In the genomic region with DNA sequence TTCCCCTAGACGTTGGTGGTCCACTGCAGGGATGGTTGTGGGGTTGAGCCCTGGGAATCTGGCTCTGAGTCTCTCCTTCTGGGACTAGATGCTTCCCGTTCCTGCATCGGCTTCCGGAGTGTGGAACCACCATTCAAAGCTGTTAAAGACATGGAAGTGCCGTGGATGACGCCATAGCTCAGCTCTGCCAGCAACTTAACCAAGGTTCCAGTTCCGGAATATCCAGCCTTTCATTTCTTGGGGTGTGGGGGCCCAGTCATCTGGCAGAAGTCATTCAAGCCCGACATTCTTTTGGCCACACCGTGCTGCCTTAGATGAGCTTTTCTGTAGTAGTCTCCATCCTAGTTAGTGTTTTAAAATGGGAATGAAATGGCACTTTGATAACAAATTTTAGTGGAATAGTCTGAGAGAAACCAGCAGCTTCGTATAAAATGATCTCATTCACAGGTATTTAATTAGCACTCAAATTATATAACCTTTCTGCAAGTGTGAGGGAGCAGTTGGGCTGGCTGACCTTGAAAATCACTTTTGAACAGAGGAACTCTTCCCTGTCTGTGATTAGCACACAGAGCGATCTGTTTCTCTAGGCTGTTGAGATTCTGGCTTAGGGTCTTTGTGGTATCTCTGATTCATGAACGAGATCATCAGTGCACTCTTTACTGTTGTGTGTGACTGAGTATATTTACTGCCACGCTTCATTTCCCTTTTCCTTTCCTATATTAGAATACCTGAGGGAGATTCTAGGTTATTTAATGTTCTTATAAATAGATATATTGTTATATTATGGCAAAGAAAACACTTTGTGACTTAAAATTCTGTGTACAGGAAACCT, we compare ENCODE assay signal across 32 cellular contexts. TPM values are rescaled to one million over a fixed set of nuclear protein-coding genes. Genes with fewer than 3 reads are reported as not detected.
DNase-seq lines count a peak whose midpoint lies in the region; ATAC-seq and TF ChIP-seq lines count a peak whose summit lies in the region.
"Had no signal": no experiment of that assay in that cellular context is flagged by ENCODE, and none has a peak within 500 bp of the region (broad histone marks: within the 10 kb centered on the region; RNA-seq: fewer than 3 reads in every experiment).

No MANE protein-coding gene starts in this region.

- H3K9me3 ChIP-seq in GM23248 (ENCODE audit: low read depth): no peaks in the 10 kb centered on the region
- H3K9me3 ChIP-seq: gastrocnemius medialis, lower lobe of right lung, prostate gland, upper lobe of right lung had no signal

- peaks cover 38% of the 10 kb centered on the region for H3K79me2 ChIP-seq in GM23248 (ENCODE audit: insufficient read depth)

- peaks cover 6% of the 10 kb centered on the region for H3F3A ChIP-seq in GM23248 (ENCODE audit: insufficient read depth)

- H3K9me2 ChIP-seq in GM23248 (ENCODE audit: insufficient read depth): no peaks in the 10 kb centered on the region

- peaks cover 52% of the 10 kb centered on the region for H3K4me1 Mint-ChIP-seq in CD14-positive monocyte
- peaks cover 9% of the 10 kb centered on the region for H3K4me1 Mint-ChIP-seq in activated T-helper 2 cell treated with anti-CD3 and anti-CD28 coated beads, Interferon-gamma antibody, Interleukin-2, Interleukin-4, amounts not matched to agents 10 μg/mL and 5 μg/mL and 100 μg/mL, durations not matched to agents 14 hours and 24 hours and 36 hours (ENCODE audit: low read depth)
- H3K4me1 Mint-ChIP-seq in T-helper 2 cell treated with Interferon-gamma antibody and Interleukin-4, amounts not matched to agents 5 μg/mL and 100 μg/mL, for 36 hours (ENCODE audit: low read depth): peaks cover 6% of the 10 kb centered on the region

- H3K27me3 ChIP-seq in GM23248 (replicated peaks; ENCODE audit: insufficient read depth): no peaks in the 10 kb centered on the region
- H3K27me3 ChIP-seq: gastrocnemius medialis, upper lobe of right lung had no signal

- H3K4me1 ChIP-seq in GM23248 (ENCODE audit: insufficient read depth): peaks cover 6% of the 10 kb centered on the region

- H3K27ac ChIP-seq in GM23248 (no peak overlapping the region), angular gyrus (ENCODE audit: low read depth, low read length) (peak overlapping the region; percentile 22)
- H3K27ac ChIP-seq: coronary artery, HL-60, lower lobe of right lung, prostate gland, skin epidermis, upper lobe of right lung had no signal

- H2AFZ ChIP-seq in GM23248: no peak overlapping the region

- H3K9me3 Mint-ChIP-seq in CD14-positive monocyte: peaks cover 0 to 14% (median 6%) of the 10 kb centered on the region in 7 donors
- H3K9me3 Mint-ChIP-seq in activated T-helper 2 cell treated with anti-CD3 and anti-CD28 coated beads, Interferon-gamma antibody, Interleukin-2, Interleukin-4, amounts not matched to agents 10 μg/mL and 5 μg/mL and 100 μg/mL, durations not matched to agents 14 hours and 24 hours and 36 hours: no peaks in the 10 kb centered on the region
- H3K9me3 Mint-ChIP-seq in T-helper 2 cell treated with Interferon-gamma antibody and Interleukin-4, amounts not matched to agents 5 μg/mL and 100 μg/mL, for 36 hours: no peaks in the 10 kb centered on the region
- H3K9me3 Mint-ChIP-seq: CD8-positive, alpha-beta T cell; effector memory CD8-positive, alpha-beta T cell; neural crest cell; T-cell had no signal

- no peak for ATAC-seq in HG03095 (IDR thresholded peaks at IDR 0.05; ENCODE audit: unreplicated experiment)
- ATAC-seq: CD8-positive, alpha-beta T cell; effector memory CD8-positive, alpha-beta T cell; esophagus mucosa; T-cell had no signal

- no peak overlapping the region for H3K4me2 ChIP-seq in GM23248 (ENCODE audit: unreplicated experiment)

- DNase-seq in CD14-positive monocyte (ENCODE audit: low spot score) (no peak), GM23248 (peak; percentile 25), kidney glomerular epithelial cell (lab: John Stamatoyannopoulos, UW) (peak; percentile 29), NCI-H524 treated with DMSO at 0.1 percent for 48 hours (lab: John Stamatoyannopoulos, UW) (no peak)
- DNase-seq in activated T-helper 2 cell treated with anti-CD3 and anti-CD28 coated beads, Interferon-gamma antibody, Interleukin-2, Interleukin-4, amounts not matched to agents 10 μg/mL and 5 μg/mL and 100 μg/mL, durations not matched to agents 14 hours and 24 hours and 36 hours (ENCODE audit: low spot score): no peak
- no peak for DNase-seq in T-helper 2 cell treated with Interferon-gamma antibody and Interleukin-4, amounts not matched to agents 5 μg/mL and 100 μg/mL, for 36 hours (ENCODE audit: low spot score)
- DNase-seq: activated CD4-positive, alpha-beta T cell treated with anti-CD3 and anti-CD28 coated beads for 1 hour; activated gamma-delta T cell treated with Interleukin-2 at 50 U/mL for 16 hours; activated T-cell treated with anti-CD3 and anti-CD28 coated beads, Interleukin-2, amount 50 U/mL, for 1 hour; CD8-positive, alpha-beta T cell; DMS 273 treated with DMSO at 0.1 percent for 48 hours; effector memory CD8-positive, alpha-beta T cell; gastrocnemius medialis; H7; islet precursor cell; lower lobe of right lung; NCI-H1105 treated with DMSO at 0.1 percent for 48 hours; NCI-H2029; OCI-M1; SHP77 treated with DMSO at 0.1 percent for 48 hours; stimulated activated CD4-positive, alpha-beta T cell treated with anti-CD3 and anti-CD28 coated beads, Interleukin-1b, Interleukin-23, amount 100 ng/mL, for 48 hours; substantia nigra; T-cell; upper lobe of right lung had no signal

- peak overlapping the region in 5 of 7 donors; percentile 48 to 66 (median 64) for H3K27ac Mint-ChIP-seq in CD14-positive monocyte
- no peak overlapping the region for H3K27ac Mint-ChIP-seq in activated T-helper 2 cell treated with anti-CD3 and anti-CD28 coated beads, Interferon-gamma antibody, Interleukin-2, Interleukin-4, amounts not matched to agents 10 μg/mL and 5 μg/mL and 100 μg/mL, durations not matched to agents 14 hours and 24 hours and 36 hours
- no peak overlapping the region for H3K27ac Mint-ChIP-seq in T-helper 2 cell treated with Interferon-gamma antibody and Interleukin-4, amounts not matched to agents 5 μg/mL and 100 μg/mL, for 36 hours
- H3K27ac Mint-ChIP-seq: CD8-positive, alpha-beta T cell; T-cell had no signal

- no peak for TF ChIP-seq CTCF in CD14-positive monocyte (IDR thresholded peaks at IDR 0.05)

- no peaks in the 10 kb centered on the region for H3K36me3 ChIP-seq in GM23248 (ENCODE audit: low read depth)
- H3K36me3 ChIP-seq: gastrocnemius medialis, lower lobe of right lung, prostate gland, upper lobe of right lung had no signal

- no peak overlapping the region for H3K9ac ChIP-seq in GM23248

- H4K20me1 ChIP-seq in GM23248 (ENCODE audit: insufficient read depth): no peaks in the 10 kb centered on the region

- 84 to 85% methylated on average over 13 of the region's 13 CpGs for WGBS in GM23248 (ENCODE audit: low coverage in 1 of 2, low lambda C conversion rate in 2 of 2, missing lambda C conversion rate in 2 of 2), 2 experiments

- intact Hi-C loops in CD14-positive monocyte (cut with micrococcal nuclease): no loop called here
- intact Hi-C loops in activated T-helper 2 cell treated with anti-CD3 and anti-CD28 coated beads, Interferon-gamma antibody, Interleukin-2, Interleukin-4, amounts not matched to agents 10 μg/mL and 5 μg/mL and 100 μg/mL, durations not matched to agents 14 hours and 24 hours and 36 hours (cut with micrococcal nuclease): no loop called here

- no peak overlapping the region for H3K4me3 ChIP-seq in GM23248
- H3K4me3 ChIP-seq: coronary artery, gastrocnemius medialis, lower lobe of right lung, prostate gland, skin epidermis, upper lobe of right lung had no signal

- H3K27me3 Mint-ChIP-seq in CD14-positive monocyte (ENCODE audit: low read depth in 3 of 3): peaks cover 61 to 87% (median 72%) of the 10 kb centered on the region in 3 donors
- H3K27me3 Mint-ChIP-seq in activated T-helper 2 cell treated with anti-CD3 and anti-CD28 coated beads, Interferon-gamma antibody, Interleukin-2, Interleukin-4, amounts not matched to agents 10 μg/mL and 5 μg/mL and 100 μg/mL, durations not matched to agents 14 hours and 24 hours and 36 hours (ENCODE audit: low read depth): peaks cover 4% of the 10 kb centered on the region
- H3K27me3 Mint-ChIP-seq in T-helper 2 cell treated with Interferon-gamma antibody and Interleukin-4, amounts not matched to agents 5 μg/mL and 100 μg/mL, for 36 hours (ENCODE audit: low read depth): peaks cover 10% of the 10 kb centered on the region
- H3K27me3 Mint-ChIP-seq: effector memory CD8-positive, alpha-beta T cell; T-cell had no signal

- in situ Hi-C loops in GM23248 (cut with MboI): no loop called here

- peak overlapping the region in 1 of 2 donors; percentile 77 for H3K4me3 Mint-ChIP-seq in CD14-positive monocyte
- H3K4me3 Mint-ChIP-seq in activated T-helper 2 cell treated with anti-CD3 and anti-CD28 coated beads, Interferon-gamma antibody, Interleukin-2, Interleukin-4, amounts not matched to agents 10 μg/mL and 5 μg/mL and 100 μg/mL, durations not matched to agents 14 hours and 24 hours and 36 hours (ENCODE audit: low read depth): no peak overlapping the region
- H3K4me3 Mint-ChIP-seq in T-helper 2 cell treated with Interferon-gamma antibody and Interleukin-4, amounts not matched to agents 5 μg/mL and 100 μg/mL, for 36 hours: no peak overlapping the region
- H3K4me3 Mint-ChIP-seq: CD8-positive, alpha-beta T cell; effector memory CD8-positive, alpha-beta T cell; neural crest cell; T-cell had no signal

- peaks cover 45 to 66% of the 10 kb centered on the region in 2 donors for H3K36me3 Mint-ChIP-seq in CD14-positive monocyte
- peaks cover 3% of the 10 kb centered on the region for H3K36me3 Mint-ChIP-seq in activated T-helper 2 cell treated with anti-CD3 and anti-CD28 coated beads, Interferon-gamma antibody, Interleukin-2, Interleukin-4, amounts not matched to agents 10 μg/mL and 5 μg/mL and 100 μg/mL, durations not matched to agents 14 hours and 24 hours and 36 hours (ENCODE audit: low read depth)
- peaks cover 1% of the 10 kb centered on the region for H3K36me3 Mint-ChIP-seq in T-helper 2 cell treated with Interferon-gamma antibody and Interleukin-4, amounts not matched to agents 5 μg/mL and 100 μg/mL, for 36 hours (ENCODE audit: low read depth)

RNA-seq across cellular contexts. Expression of a gene that starts 19.9 kb away (rescaled TPM):
- polyA plus RNA-seq in CD14-positive monocyte (1 to 10 TPM; 1.7 to 1.8 TPM), GM23248 (2016; fragmentation: Nextera tagmentation; extraction: Ambion mirVana) (2.1 and 2.3 TPM in 2 replicates)
- total RNA-seq in GM23248 (2014; rRNA removed; shearing (Covaris generic)): 4.6 and 6.4 TPM in 2 replicates
- total RNA-seq in activated T-helper 2 cell treated with anti-CD3 and anti-CD28 coated beads, Interferon-gamma antibody, Interleukin-2, Interleukin-4, amounts not matched to agents 10 μg/mL and 5 μg/mL and 100 μg/mL, durations not matched to agents 14 hours and 24 hours and 36 hours: 14.7 and 15.0 TPM in 2 replicates

Comparison
In these comparisons a context has a peak if more than half of its experiments do, and no peak if none do; other contexts are left out.
1. DNase-seq: peak in GM23248 (single experiment) and kidney glomerular epithelial cell (single experiment); none in CD14-positive monocyte (single experiment), activated T-helper 2 cell treated with anti-CD3 and anti-CD28 coated beads, Interferon-gamma antibody, Interleukin-2, Interleukin-4, amounts not matched to agents 10 μg/mL and 5 μg/mL and 100 μg/mL, durations not matched to agents 14 hours and 24 hours and 36 hours (single experiment), NCI-H524 treated with DMSO at 0.1 percent for 48 hours (single experiment) and T-helper 2 cell treated with Interferon-gamma antibody and Interleukin-4, amounts not matched to agents 5 μg/mL and 100 μg/mL, for 36 hours (single experiment).
2. H3K27ac Mint-ChIP-seq: peak in CD14-positive monocyte (5 of 7); none in activated T-helper 2 cell treated with anti-CD3 and anti-CD28 coated beads, Interferon-gamma antibody, Interleukin-2, Interleukin-4, amounts not matched to agents 10 μg/mL and 5 μg/mL and 100 μg/mL, durations not matched to agents 14 hours and 24 hours and 36 hours (single experiment) and T-helper 2 cell treated with Interferon-gamma antibody and Interleukin-4, amounts not matched to agents 5 μg/mL and 100 μg/mL, for 36 hours (single experiment).